Comparison of ENCODE assay signal across 12 cellular contexts in the genomic region with DNA sequence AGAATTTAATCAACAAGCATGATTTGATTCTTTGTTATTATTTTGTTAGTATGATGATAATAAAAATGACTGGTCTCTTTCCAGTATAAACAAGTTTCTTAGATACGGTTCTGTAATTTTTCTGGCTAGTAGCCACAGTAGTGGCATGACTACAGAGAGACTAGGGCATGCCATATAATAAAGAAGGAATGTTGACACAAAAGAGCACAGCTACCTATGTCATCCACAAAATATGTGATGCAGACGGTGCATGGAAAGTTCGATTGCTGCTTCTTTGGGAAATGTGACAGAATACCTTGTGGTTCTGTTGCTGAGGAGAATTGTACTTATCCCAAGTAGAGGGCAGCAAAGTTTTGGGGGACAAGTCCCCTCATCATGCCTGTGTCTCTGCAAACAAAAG. TPM values are rescaled to one million over a fixed set of nuclear protein-coding genes. Genes with fewer than 3 reads are reported as not detected.
A peak's percentile ranks its signal among the peaks of the same experiment; 100 is the strongest.
DNase-seq lines count a peak whose midpoint lies in the region; ATAC-seq and TF ChIP-seq lines count a peak whose summit lies in the region.
"Had no signal": no experiment of that assay in that cellular context is flagged by ENCODE, and none has a peak within 500 bp of the region (broad histone marks: within the 10 kb centered on the region; RNA-seq: fewer than 3 reads in every experiment).

No MANE protein-coding gene starts in this region.

- H3K27ac Mint-ChIP-seq in osteocyte (ENCODE audit: unreplicated experiment): peak overlapping the region; percentile 56
- H3K27ac Mint-ChIP-seq in CD14-positive monocyte: no peak overlapping the region
- H3K27ac Mint-ChIP-seq: activated naive CD8-positive, alpha-beta T cell treated with anti-CD3 and anti-CD28 coated beads, Interleukin-2, amount 10 ng/mL, durations not matched to agents 7 days and 5 days; endodermal cell had no signal

- no peak overlapping the region for H3K27ac ChIP-seq in RWPE1

- CTCF ChIA-PET in RWPE1 (lab: Yijun Ruan, JAX): no interaction called here

- H3K27me3 Mint-ChIP-seq in osteocyte (ENCODE audit: unreplicated experiment): no peaks in the 10 kb centered on the region
- H3K27me3 Mint-ChIP-seq in CD14-positive monocyte (ENCODE audit: low read depth in 3 of 3): peaks cover 0 to 1% (median 1%) of the 10 kb centered on the region in 3 donors

- H3K4me1 Mint-ChIP-seq in osteocyte (ENCODE audit: unreplicated experiment) (peaks cover 45% of the 10 kb centered on the region), CD14-positive monocyte (no peaks in the 10 kb centered on the region)
- H3K4me1 Mint-ChIP-seq: activated naive CD8-positive, alpha-beta T cell treated with anti-CD3 and anti-CD28 coated beads, Interleukin-2, amount 10 ng/mL, durations not matched to agents 7 days and 5 days had no signal

- H3K9me3 Mint-ChIP-seq in osteocyte (ENCODE audit: unreplicated experiment) (no peaks in the 10 kb centered on the region), CD14-positive monocyte (peaks cover 0 to 7% (median 2%) of the 10 kb centered on the region in 7 donors)
- H3K9me3 Mint-ChIP-seq: endodermal cell had no signal

- POLR2A ChIA-PET in RWPE1 (lab: Yijun Ruan, JAX; ENCODE audit: low non-redundant PET): no interaction called here

- intact Hi-C loops in CD14-positive monocyte (cut with micrococcal nuclease): no loop called here

- ATAC-seq in esophagus mucosa: peak; percentile 84

- H3K4me3 Mint-ChIP-seq in osteocyte (ENCODE audit: unreplicated experiment) (no peak overlapping the region), CD14-positive monocyte (no peak overlapping the region)
- H3K4me3 Mint-ChIP-seq: activated naive CD8-positive, alpha-beta T cell treated with anti-CD3 and anti-CD28 coated beads, Interleukin-2, amount 10 ng/mL, durations not matched to agents 7 days and 5 days; endodermal cell had no signal

- peak; percentile 65 for DNase-seq in Daoy (ENCODE audit: low read depth)
- DNase-seq in RWPE1 (ENCODE audit: low spot score): peak; percentile 67
- no peak for DNase-seq in osteocyte (ENCODE audit: extremely low spot score, unreplicated experiment)
- no peak for DNase-seq in CD14-positive monocyte (ENCODE audit: low spot score)
- DNase-seq in GM19240 (ENCODE audit: insufficient read length, low spot score): no peak
- DNase-seq in DMS79 (lab: John Stamatoyannopoulos, UW): no peak
- no peak for DNase-seq in LoVo (ENCODE audit: low spot score)
- DNase-seq: activated naive CD8-positive, alpha-beta T cell treated with anti-CD3 and anti-CD28 coated beads, Interleukin-2, amount 10 ng/mL, durations not matched to agents 7 days and 5 days; endodermal cell; NCI-H146; NK-92 treated with Interleukin-12 subunit alpha and Interleukin-12 subunit beta, amount 100 ng/mL, for 24 hours had no signal

- no peak for TF ChIP-seq CTCF in RWPE1 (conservative IDR thresholded peaks at IDR 0.05; ENCODE audit: low read depth)
- TF ChIP-seq CTCF in osteocyte (IDR thresholded peaks at IDR 0.05): no peak
- TF ChIP-seq CTCF in CD14-positive monocyte (IDR thresholded peaks at IDR 0.05): no peak

- peaks cover 1% of the 10 kb centered on the region for H3K36me3 Mint-ChIP-seq in osteocyte (ENCODE audit: unreplicated experiment)
- no peaks in the 10 kb centered on the region for H3K36me3 Mint-ChIP-seq in CD14-positive monocyte
- H3K36me3 Mint-ChIP-seq: activated naive CD8-positive, alpha-beta T cell treated with anti-CD3 and anti-CD28 coated beads, Interleukin-2, amount 10 ng/mL, durations not matched to agents 7 days and 5 days had no signal

RNA-seq across cellular contexts. Expression of gene SETBP1, which starts 26.1 kb away (rescaled TPM):
- 1.0 and 1.6 TPM in 2 replicates for total RNA-seq in Daoy (2014; rRNA removed; shearing (Covaris generic))
- total RNA-seq in esophagus mucosa (8.5 TPM), osteocyte (69.3 and 80.0 TPM in 2 replicates)
- under 1 TPM in 1 of 2 donors, not detected in 1; 0.01 TPM for polyA plus RNA-seq in CD14-positive monocyte

Comparison
In these comparisons a context has a peak if more than half of its experiments do, and no peak if none do; other contexts are left out.
1. DNase-seq: peak in Daoy (single experiment) and RWPE1 (single experiment); none in osteocyte (single experiment), CD14-positive monocyte (single experiment), GM19240 (single experiment), DMS79 (single experiment) and LoVo (single experiment).